29 cellular contexts compared by ENCODE assay signal in the genomic region with DNA sequence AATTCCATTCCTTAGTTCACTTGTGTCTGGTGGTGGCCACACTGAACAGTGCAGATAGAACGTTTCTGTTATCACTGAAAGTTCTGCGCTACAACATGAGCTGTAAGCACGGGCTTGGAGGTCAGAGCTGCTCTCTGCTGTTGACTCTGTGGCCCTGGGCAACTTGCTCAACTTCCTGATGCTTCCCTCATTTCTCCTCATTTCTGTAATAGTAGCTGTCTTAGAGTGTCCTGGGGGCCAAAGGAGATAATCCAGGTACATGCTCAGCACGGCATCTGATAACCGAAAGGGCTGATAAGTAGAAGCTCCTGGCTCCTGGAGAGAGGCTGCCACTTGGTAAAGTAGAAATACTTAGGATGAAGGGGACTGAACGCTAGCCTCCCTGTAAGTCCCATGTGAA.
"Had no signal": no experiment of that assay in that cellular context is flagged by ENCODE, and none has a peak within 500 bp of the region (broad histone marks: within the 10 kb centered on the region; RNA-seq: fewer than 3 reads in every experiment).

No MANE protein-coding gene starts in this region.

- H3K9me3 Mint-ChIP-seq: naive thymus-derived CD4-positive, alpha-beta T cell; stimulated activated effector memory CD8-positive, alpha-beta T cell treated with anti-CD3 and anti-CD28 coated beads, Interleukin-12 subunit alpha, Interleukin-12 subunit beta, amount 100 ng/mL, for 72 hours had no signal

- H3K27ac Mint-ChIP-seq: naive thymus-derived CD4-positive, alpha-beta T cell had no signal

- H3K27me3 ChIP-seq: esophagus muscularis mucosa, foreskin keratinocyte, gastroesophageal sphincter, heart left ventricle, left lung, ovary, sigmoid colon, testis, tibial artery, upper lobe of right lung, uterus had no signal

- ATAC-seq: foreskin keratinocyte; gastroesophageal sphincter; heart left ventricle; left cardiac atrium; left lung; naive thymus-derived CD4-positive, alpha-beta T cell; psoas muscle; right cardiac atrium; stimulated activated naive CD8-positive, alpha-beta T cell treated with anti-CD3 and anti-CD28 coated beads, Interleukin-15, Interleukin-2, amounts not matched to agents 100 U/mL and 50 U/mL, for 24 hours; upper lobe of right lung had no signal

- H3K9me3 ChIP-seq: esophagus muscularis mucosa, gastroesophageal sphincter, heart left ventricle, left lung, ovary, psoas muscle, sigmoid colon, testis, tibial artery, upper lobe of right lung, uterus had no signal

- H3K27ac ChIP-seq: coronary artery, esophagus muscularis mucosa, foreskin keratinocyte, gastroesophageal sphincter, heart left ventricle, left lung, ovary, psoas muscle, sigmoid colon, testis, tibial artery, upper lobe of right lung, uterus had no signal

- H3K36me3 Mint-ChIP-seq: naive thymus-derived CD4-positive, alpha-beta T cell; stimulated activated effector memory CD8-positive, alpha-beta T cell treated with anti-CD3 and anti-CD28 coated beads, Interleukin-12 subunit alpha, Interleukin-12 subunit beta, amount 100 ng/mL, for 72 hours had no signal

- DNase-seq: dermis blood vessel endothelial cell; effector memory CD4-positive, alpha-beta T cell; foreskin keratinocyte; heart left ventricle; hippocampal formation; left cardiac atrium; left lung; mesenchymal stem cell; midbrain; naive thymus-derived CD4-positive, alpha-beta T cell; occipital lobe; ovary; posterior cingulate gyrus; psoas muscle; right cardiac atrium; sigmoid colon; stimulated activated CD4-positive, alpha-beta T cell treated with anti-CD3 and anti-CD28 coated beads, Interleukin-2, amount 100 ng/mL, for 24 hours; stimulated activated CD4-positive, alpha-beta T cell treated with anti-CD3 and anti-CD28 coated beads, Interleukin-4, amount 100 ng/mL, for 24 hours; stimulated activated naive CD8-positive, alpha-beta T cell treated with anti-CD3 and anti-CD28 coated beads, Interleukin-15, Interleukin-2, amounts not matched to agents 100 U/mL and 50 U/mL, for 24 hours; testis; tibial artery; upper lobe of right lung; uterus had no signal

- FAIRE-seq: endothelial cell of umbilical vein, keratinocyte had no signal

- H3K36me3 ChIP-seq: esophagus muscularis mucosa, gastroesophageal sphincter, heart left ventricle, left lung, ovary, sigmoid colon, tibial artery, upper lobe of right lung, uterus had no signal

- H3K4me1 ChIP-seq: psoas muscle, testis, uterus had no signal

- H3K4me3 ChIP-seq: coronary artery, esophagus muscularis mucosa, gastroesophageal sphincter, heart left ventricle, left lung, ovary, psoas muscle, sigmoid colon, testis, tibial artery, upper lobe of right lung, uterus had no signal

- H3K4me3 Mint-ChIP-seq: naive thymus-derived CD4-positive, alpha-beta T cell; stimulated activated effector memory CD8-positive, alpha-beta T cell treated with anti-CD3 and anti-CD28 coated beads, Interleukin-12 subunit alpha, Interleukin-12 subunit beta, amount 100 ng/mL, for 72 hours had no signal
